In genomic region chr3:9951598-9951961, GRCh38 we compare ENCODE assay signal across 7 cellular contexts. TPM values are rescaled to one million over a fixed set of nuclear protein-coding genes. Genes with fewer than 3 reads are reported as not detected.
DNase-seq lines count a peak whose midpoint lies in the region; ATAC-seq, FAIRE-seq and TF ChIP-seq lines count a peak whose summit lies in the region.

No MANE protein-coding gene starts in this region.

- TF ChIP-seq POLR2A in H54 (IDR thresholded peaks at IDR 0.05; ENCODE audit: low read depth, low read length) = no peak

- no peak overlapping the region for H3K27ac ChIP-seq in RWPE2 (ENCODE audit: poor library complexity, severe bottlenecking)

- no peaks in the 10 kb centered on the region for H3K27me3 Mint-ChIP-seq in stimulated activated memory B cell treated with anti-CD40 and anti-IgM and Interleukin-4, amounts not matched to agents 10 μg/mL and 1 μg/mL and 100 μg/mL, for 72 hours

- H3K4me3 Mint-ChIP-seq in stimulated activated memory B cell treated with anti-CD40 and anti-IgM and Interleukin-4, amounts not matched to agents 10 μg/mL and 1 μg/mL and 100 μg/mL, for 72 hours = peak overlapping the region; percentile 93

- H3K4me1 ChIP-seq in RWPE2 (ENCODE audit: insufficient read depth, poor library complexity, severe bottlenecking) = peaks cover 10% of the 10 kb centered on the region

- H3K9me3 Mint-ChIP-seq in stimulated activated memory B cell treated with anti-CD40 and anti-IgM and Interleukin-4, amounts not matched to agents 10 μg/mL and 1 μg/mL and 100 μg/mL, for 72 hours = no peaks in the 10 kb centered on the region

- H3K27me3 ChIP-seq in RWPE2 (ENCODE audit: insufficient read depth, poor library complexity, severe bottlenecking) = no peaks in the 10 kb centered on the region

- 0 out of 2 replicates have a peak, but pooled peaks cover 5% of the 10 kb centered on the region for H3K36me3 ChIP-seq in RWPE2 (ENCODE audit: low read depth)

- peak overlapping the region; percentile 45 for H3K4me3 ChIP-seq in RWPE2 (ENCODE audit: severe bottlenecking)
- peak overlapping the region; percentile 76 for H3K4me3 ChIP-seq in fibroblast of the aortic adventitia (ENCODE audit: low read depth, low read length)

- H3K27ac Mint-ChIP-seq in stimulated activated memory B cell treated with anti-CD40 and anti-IgM and Interleukin-4, amounts not matched to agents 10 μg/mL and 1 μg/mL and 100 μg/mL, for 72 hours = peak overlapping the region; percentile 64

- no peak for FAIRE-seq in H54 (lab: Jason Lieb, UNC)

- peak; percentile 12 for ATAC-seq in GM21526 (IDR thresholded peaks at IDR 0.05; ENCODE audit: low FRiP score, unreplicated experiment)
- ATAC-seq in RWPE2 (ENCODE audit: low read depth) = no peak
- ATAC-seq in stimulated activated memory B cell treated with anti-CD40 and anti-IgM and Interleukin-4, amounts not matched to agents 10 μg/mL and 1 μg/mL and 100 μg/mL, for 72 hours = peak; percentile 6
- no peak for ATAC-seq in HG03045 (IDR thresholded peaks at IDR 0.05; ENCODE audit: unreplicated experiment)

- DNase-seq in RWPE2 (ENCODE audit: low spot score) (no peak), fibroblast of the aortic adventitia (ENCODE audit: low read depth) (no peak), H54 (ENCODE audit: insufficient read length, low spot score) (no peak), HK-2 (ENCODE audit: unreplicated experiment) (no peak)

- TF ChIP-seq CTCF in RWPE2 (IDR thresholded peaks at IDR 0.05; ENCODE audit: poor library complexity, severe bottlenecking) = no peak
- no peak for TF ChIP-seq CTCF in fibroblast of the aortic adventitia (IDR thresholded peaks at IDR 0.05; ENCODE audit: insufficient read depth, low read length)

- no peaks in the 10 kb centered on the region for H3K9me3 ChIP-seq in RWPE2 (ENCODE audit: severe bottlenecking)

- H3K36me3 Mint-ChIP-seq in stimulated activated memory B cell treated with anti-CD40 and anti-IgM and Interleukin-4, amounts not matched to agents 10 μg/mL and 1 μg/mL and 100 μg/mL, for 72 hours = peaks cover 11% of the 10 kb centered on the region

- peaks cover 26% of the 10 kb centered on the region for H3K4me1 Mint-ChIP-seq in stimulated activated memory B cell treated with anti-CD40 and anti-IgM and Interleukin-4, amounts not matched to agents 10 μg/mL and 1 μg/mL and 100 μg/mL, for 72 hours

RNA-seq across cellular contexts. Expression of gene PRRT3, which starts 0.6 kb away (rescaled TPM):
- 4.2 and 5.5 TPM in 2 replicates for total RNA-seq in fibroblast of the aortic adventitia (ENCODE audit: low replicate concordance)

RNA-seq across cellular contexts. Expression of gene CRELD1, which starts 17.9 kb away (rescaled TPM):
- 7.2 and 13.2 TPM in 2 replicates for total RNA-seq in fibroblast of the aortic adventitia (ENCODE audit: low replicate concordance)

RNA-seq across cellular contexts. Expression of gene IL17RC, which starts 34.7 kb away (rescaled TPM):
- total RNA-seq in fibroblast of the aortic adventitia (ENCODE audit: low replicate concordance) = 47.9 and 52.2 TPM in 2 replicates

RNA-seq across cellular contexts. Expression of gene EMC3, which starts 35.1 kb away (rescaled TPM):
- total RNA-seq in fibroblast of the aortic adventitia (ENCODE audit: low replicate concordance) = 17.9 and 59.7 TPM in 2 replicates

RNA-seq across cellular contexts. Expression of gene IL17RE, which starts 48.9 kb away (rescaled TPM):
- total RNA-seq in fibroblast of the aortic adventitia (ENCODE audit: low replicate concordance) = 1.5 and 3.1 TPM in 2 replicates

Comparison
In these comparisons a context has a peak if more than half of its experiments do, and no peak if none do; other contexts are left out.
1. ATAC-seq: peak in GM21526 (single experiment) and stimulated activated memory B cell treated with anti-CD40 and anti-IgM and Interleukin-4, amounts not matched to agents 10 μg/mL and 1 μg/mL and 100 μg/mL, for 72 hours (single experiment); none in RWPE2 (single experiment) and HG03045 (single experiment).